Comparison of ENCODE assay signal across 28 cellular contexts in genomic region chr9:81636280-81636653, GRCh38. TPM values are rescaled to one million over a fixed set of nuclear protein-coding genes. Genes with fewer than 3 reads are reported as not detected.
DNase-seq lines count a peak whose midpoint lies in the region; ATAC-seq and TF ChIP-seq lines count a peak whose summit lies in the region.
"Had no signal": no experiment of that assay in that cellular context is flagged by ENCODE, and none has a peak within 500 bp of the region (broad histone marks: within the 10 kb centered on the region; RNA-seq: fewer than 3 reads in every experiment).

No MANE protein-coding gene starts in this region.

- H3K4me2 ChIP-seq in osteoblast (ENCODE audit: insufficient read depth, low read length): no peak overlapping the region

- H2AFZ ChIP-seq in osteoblast (ENCODE audit: low read length): no peak overlapping the region

- no peaks in the 10 kb centered on the region for H3K9me3 ChIP-seq in endodermal cell (ENCODE audit: control insufficient read depth, low read length)
- H3K9me3 ChIP-seq in osteoblast (ENCODE audit: low read depth, low read length): no peaks in the 10 kb centered on the region
- H3K9me3 ChIP-seq: adrenal gland, body of pancreas, esophagus squamous epithelium, gastrocnemius medialis, HAP-1, ovary, upper lobe of left lung had no signal

- H3K4me3 Mint-ChIP-seq in endodermal cell: no peak overlapping the region
- H3K4me3 Mint-ChIP-seq: activated CD4-positive, alpha-beta memory T cell treated with anti-CD3 and anti-CD28 coated beads, Interleukin-2, amount 10 ng/mL, durations not matched to agents 7 days and 5 days; activated naive CD4-positive, alpha-beta T cell treated with anti-CD3 and anti-CD28 coated beads for 36 hours; CD8-positive, alpha-beta T cell; nephron progenitor cell; T-helper 17 cell had no signal

- no peaks in the 10 kb centered on the region for H3K4me1 ChIP-seq in endodermal cell (ENCODE audit: control insufficient read depth, insufficient read depth, low read length)
- peaks cover 26% of the 10 kb centered on the region for H3K4me1 ChIP-seq in osteoblast (ENCODE audit: insufficient read depth, low read length)
- H3K4me1 ChIP-seq: body of pancreas, HAP-1, upper lobe of left lung had no signal

- H3K27ac ChIP-seq in endodermal cell (ENCODE audit: low read depth, low read length) (no peak overlapping the region), osteoblast (ENCODE audit: low read depth, low read length) (peak overlapping the region; percentile 22)
- H3K27ac ChIP-seq: adrenal gland, body of pancreas, esophagus squamous epithelium, gastrocnemius medialis, ovary, skin epidermis, upper lobe of left lung had no signal

- H3K9me3 Mint-ChIP-seq in endodermal cell: no peaks in the 10 kb centered on the region
- H3K9me3 Mint-ChIP-seq: activated naive CD4-positive, alpha-beta T cell treated with anti-CD3 and anti-CD28 coated beads for 36 hours; CD8-positive, alpha-beta T cell; nephron progenitor cell had no signal

- WGBS in endodermal cell (ENCODE audit: insufficient coverage in 1 of 2, insufficient read length in 1 of 2), 2 experiments: 88 to 95% methylated on average over 1 to 3 of the region's 3 CpGs

- H3K4me3 ChIP-seq in endodermal cell (ENCODE audit: low read length) (no peak overlapping the region), osteoblast (ENCODE audit: insufficient read depth, low read length) (no peak overlapping the region)
- H3K4me3 ChIP-seq: adrenal gland, body of pancreas, esophagus squamous epithelium, gastrocnemius medialis, HAP-1, ovary, skin epidermis, upper lobe of left lung had no signal

- H3K9ac ChIP-seq in endodermal cell (ENCODE audit: extremely low read depth, low read length, poor library complexity, severe bottlenecking): no peak overlapping the region

- no peak overlapping the region for H3K27ac Mint-ChIP-seq in endodermal cell
- H3K27ac Mint-ChIP-seq: activated CD4-positive, alpha-beta memory T cell treated with anti-CD3 and anti-CD28 coated beads, Interleukin-2, amount 10 ng/mL, durations not matched to agents 7 days and 5 days; activated naive CD4-positive, alpha-beta T cell treated with anti-CD3 and anti-CD28 coated beads for 36 hours; CD8-positive, alpha-beta T cell; T-helper 17 cell had no signal

- no peak for ATAC-seq in HG02610 (IDR thresholded peaks at IDR 0.05; ENCODE audit: unreplicated experiment)
- ATAC-seq: body of pancreas; CD8-positive, alpha-beta T cell; gastrocnemius medialis; T-helper 17 cell had no signal

- no peaks in the 10 kb centered on the region for H4K20me1 ChIP-seq in osteoblast (ENCODE audit: insufficient read depth, low read length)

- H3K36me3 Mint-ChIP-seq in endodermal cell (ENCODE audit: low read depth): peaks cover 56% of the 10 kb centered on the region
- H3K36me3 Mint-ChIP-seq: CD8-positive, alpha-beta T cell had no signal

- peak in 2 of 3 experiments; percentile 34 to 67 for DNase-seq in NCI-H1417 (lab: John Stamatoyannopoulos, UW)
- no peak for DNase-seq in NCI-H1417 treated with DMSO at 0.1 percent for 48 hours (lab: John Stamatoyannopoulos, UW)
- peak; percentile 34 for DNase-seq in NCI-H2171 (lab: John Stamatoyannopoulos, UW)
- DNase-seq in endodermal cell: no peak
- DNase-seq in osteoblast (ENCODE audit: insufficient read length, low spot score, missing footprints): no peak
- DNase-seq in AG08395 (ENCODE audit: low spot score): no peak
- no peak for DNase-seq in cortex of kidney (lab: John Stamatoyannopoulos, UW)
- DNase-seq: 8988T; activated CD4-positive, alpha-beta memory T cell treated with anti-CD3 and anti-CD28 coated beads, Interleukin-2, amount 10 ng/mL, durations not matched to agents 7 days and 5 days; activated CD8-positive, alpha-beta memory T cell treated with anti-CD3 and anti-CD28 coated beads, Interleukin-2, amount 50 U/mL, for 4 hours; activated naive CD4-positive, alpha-beta T cell treated with anti-CD3 and anti-CD28 coated beads for 36 hours; adrenal gland; AML-193; body of pancreas; CD8-positive, alpha-beta T cell; DMS53; esophagus squamous epithelium; gastrocnemius medialis; MV-4-11; nephron progenitor cell; NK-92 treated with Interleukin-12 subunit alpha and Interleukin-12 subunit beta, amount 100 ng/mL, for 24 hours; ovary; stimulated activated naive CD4-positive, alpha-beta T cell; T-helper 17 cell; upper lobe of left lung had no signal

- no peaks in the 10 kb centered on the region for H3K27me3 Mint-ChIP-seq in endodermal cell (ENCODE audit: insufficient read depth)
- H3K27me3 Mint-ChIP-seq: activated CD4-positive, alpha-beta memory T cell treated with anti-CD3 and anti-CD28 coated beads, Interleukin-2, amount 10 ng/mL, durations not matched to agents 7 days and 5 days; T-helper 17 cell had no signal

- H3K79me2 ChIP-seq in osteoblast (ENCODE audit: insufficient read depth, low read length): no peaks in the 10 kb centered on the region

- TF ChIP-seq CTCF in endodermal cell (conservative IDR thresholded peaks at IDR 0.05) (peak; percentile 42), osteoblast (IDR thresholded peaks at IDR 0.05; ENCODE audit: extremely low read depth, low read depth, low read length) (no peak)

- no peaks in the 10 kb centered on the region for H3K27me3 ChIP-seq in endodermal cell (ENCODE audit: control insufficient read depth, insufficient read depth, low read length, poor library complexity, severe bottlenecking)
- no peaks in the 10 kb centered on the region for H3K27me3 ChIP-seq in osteoblast (ENCODE audit: insufficient read depth, low read length)
- H3K27me3 ChIP-seq: adrenal gland, body of pancreas, esophagus squamous epithelium, gastrocnemius medialis, ovary, upper lobe of left lung had no signal

- H3K4me1 Mint-ChIP-seq in endodermal cell: peaks cover 11% of the 10 kb centered on the region
- H3K4me1 Mint-ChIP-seq: activated CD4-positive, alpha-beta memory T cell treated with anti-CD3 and anti-CD28 coated beads, Interleukin-2, amount 10 ng/mL, durations not matched to agents 7 days and 5 days; T-helper 17 cell had no signal

- H3K36me3 ChIP-seq in endodermal cell (ENCODE audit: control insufficient read depth, insufficient read depth, low read length): peaks cover 75% of the 10 kb centered on the region
- H3K36me3 ChIP-seq in osteoblast (ENCODE audit: insufficient read depth, low read length): no peaks in the 10 kb centered on the region
- H3K36me3 ChIP-seq: adrenal gland, HAP-1, ovary had no signal

RNA-seq across cellular contexts. Expression of gene TLE1, which starts 53.1 kb away (rescaled TPM):
- 10 to 100 TPM; 49.7 to 73.5 TPM for total RNA-seq in endodermal cell
- 133 TPM for polyA plus RNA-seq in endodermal cell (2013, experiment 1 of 2)
- 117 TPM for polyA plus RNA-seq in endodermal cell (2013, experiment 2 of 2)
- total RNA-seq in osteoblast: 9.0 and 10.6 TPM in 2 replicates

Comparison
In these comparisons a context has a peak if more than half of its experiments do, and no peak if none do; other contexts are left out.
1. DNase-seq: peak in NCI-H1417 (2 of 3) and NCI-H2171 (single experiment); none in NCI-H1417 treated with DMSO at 0.1 percent for 48 hours (single experiment), endodermal cell (single experiment), osteoblast (single experiment), AG08395 (single experiment) and cortex of kidney (single experiment).